Comparison of ENCODE assay signal across 12 cellular contexts in genomic region chr19:3179739-3180293, GRCh38. TPM values are rescaled to one million over a fixed set of nuclear protein-coding genes. Genes with fewer than 3 reads are reported as not detected.
DNase-seq lines count a peak whose midpoint lies in the region; ATAC-seq lines count a peak whose summit lies in the region.
"Had no signal": no experiment of that assay in that cellular context is flagged by ENCODE, and none has a peak within 500 bp of the region (broad histone marks: within the 10 kb centered on the region; RNA-seq: fewer than 3 reads in every experiment).

No MANE protein-coding gene starts in this region.

- peaks cover 41 to 45% of the 10 kb centered on the region in 2 donors for H3K4me1 Mint-ChIP-seq in natural killer cell treated with Interleukin-12 subunit alpha and Interleukin-12 subunit beta and Interleukin-15 and Interleukin-18, amount 100 ng/mL, for 72 hours (ENCODE audit: low read depth in 2 of 2)

- peak overlapping the region; percentile 45 to 97 (median 88) for H3K4me3 ChIP-seq in BLaER1 treated with 17β-estradiol and CSF1 and Interleukin-3, amounts not matched to agents 10 nM and 100 nM

- H3K4me3 Mint-ChIP-seq in natural killer cell treated with Interleukin-12 subunit alpha and Interleukin-12 subunit beta and Interleukin-15 and Interleukin-18, amount 100 ng/mL, for 72 hours, result peak overlapping the region; percentile 96

- peak overlapping the region; percentile 87 to 100 (median 98) for H3K4me2 ChIP-seq in BLaER1 treated with 17β-estradiol and CSF1 and Interleukin-3, amounts not matched to agents 10 nM and 100 nM

- peaks cover 61 to 88% (median 68%) of the 10 kb centered on the region in 10 experiments for H3K4me1 ChIP-seq in BLaER1 treated with 17β-estradiol and CSF1 and Interleukin-3, amounts not matched to agents 10 nM and 100 nM

- H3K9me3 ChIP-seq in BLaER1 treated with 17β-estradiol and CSF1 and Interleukin-3, amounts not matched to agents 10 nM and 100 nM (replicated peaks in 1 of 11), result no peaks in the 10 kb centered on the region
- no peaks in the 10 kb centered on the region for H3K9me3 ChIP-seq in KOPT-K1 (ENCODE audit: insufficient read depth, low read length, poor library complexity, severe bottlenecking)

- no peaks in the 10 kb centered on the region for H3K36me3 Mint-ChIP-seq in natural killer cell treated with Interleukin-12 subunit alpha and Interleukin-12 subunit beta and Interleukin-15 and Interleukin-18, amount 100 ng/mL, for 72 hours

- H3K36me3 ChIP-seq in BLaER1 treated with 17β-estradiol and CSF1 and Interleukin-3, amounts not matched to agents 10 nM and 100 nM, result peaks cover 0 to 39% (median 3%) of the 10 kb centered on the region in 11 experiments; a peak in 9 of 22 replicates
- H3K36me3 ChIP-seq in KOPT-K1 (ENCODE audit: insufficient read depth, low read length), result peaks cover 15% of the 10 kb centered on the region

- no peaks in the 10 kb centered on the region for H3K27me3 Mint-ChIP-seq in natural killer cell treated with Interleukin-12 subunit alpha and Interleukin-12 subunit beta and Interleukin-15 and Interleukin-18, amount 100 ng/mL, for 72 hours
- H3K27me3 Mint-ChIP-seq: progenitor cell of endocrine pancreas had no signal

- peak; percentile 80 for DNase-seq in activated effector memory CD4-positive, alpha-beta T cell treated with anti-CD3 and anti-CD28 coated beads, Interleukin-2, amount 50 U/mL, for 16 hours
- DNase-seq in natural killer cell treated with Interleukin-12 subunit alpha and Interleukin-12 subunit beta and Interleukin-15 and Interleukin-18, amount 100 ng/mL, for 72 hours (ENCODE audit: low spot score), result no peak
- DNase-seq in epidermal melanocyte (ENCODE audit: insufficient read length, low spot score), result no peak
- DNase-seq in RPMI8226, result no peak
- no peak for DNase-seq in left lobe of liver (ENCODE audit: low spot score)
- DNase-seq: NCI-H1092 treated with DMSO at 0.1 percent for 48 hours had no signal

- H3K27ac Mint-ChIP-seq in natural killer cell treated with Interleukin-12 subunit alpha and Interleukin-12 subunit beta and Interleukin-15 and Interleukin-18, amount 100 ng/mL, for 72 hours, result peak overlapping the region; percentile 93 to 99
- H3K27ac Mint-ChIP-seq: progenitor cell of endocrine pancreas had no signal

- ATAC-seq in natural killer cell treated with Interleukin-12 subunit alpha and Interleukin-12 subunit beta and Interleukin-15 and Interleukin-18, amount 100 ng/mL, for 72 hours, result peak; percentile 58 to 61
- ATAC-seq in GM19023 (IDR thresholded peaks at IDR 0.05; ENCODE audit: unreplicated experiment), result no peak
- no peak for ATAC-seq in left lobe of liver

- no peaks in the 10 kb centered on the region for H3K9me3 Mint-ChIP-seq in natural killer cell treated with Interleukin-12 subunit alpha and Interleukin-12 subunit beta and Interleukin-15 and Interleukin-18, amount 100 ng/mL, for 72 hours

- peaks cover 0 to 57% (median 52%) of the 10 kb centered on the region in 11 experiments; a peak in 18 of 22 replicates for H4K20me1 ChIP-seq in BLaER1 treated with 17β-estradiol and CSF1 and Interleukin-3, amounts not matched to agents 10 nM and 100 nM

- peak overlapping the region; percentile 89 to 98 (median 94) for H3K27ac ChIP-seq in BLaER1 treated with 17β-estradiol and CSF1 and Interleukin-3, amounts not matched to agents 10 nM and 100 nM
- peak overlapping the region; percentile 100 for H3K27ac ChIP-seq in KOPT-K1 (ENCODE audit: low read depth, low read length, poor library complexity, severe bottlenecking)
- H3K27ac ChIP-seq: C4-2B had no signal

- no peaks in the 10 kb centered on the region for H3K27me3 ChIP-seq in BLaER1 treated with 17β-estradiol and CSF1 and Interleukin-3, amounts not matched to agents 10 nM and 100 nM

- H3K9ac ChIP-seq in BLaER1 treated with 17β-estradiol and CSF1 and Interleukin-3, amounts not matched to agents 10 nM and 100 nM, result peak overlapping the region; percentile 84 to 96 (median 95)

RNA-seq across cellular contexts. Expression of gene S1PR4, which starts 1.2 kb away (rescaled TPM):
- total RNA-seq in natural killer cell treated with Interleukin-12 subunit alpha and Interleukin-12 subunit beta and Interleukin-15 and Interleukin-18, amount 100 ng/mL, for 72 hours, result 10 to 100 TPM; 33.5 to 47.0 TPM
- total RNA-seq in left lobe of liver, result 0.70 TPM
- total RNA-seq: progenitor cell of endocrine pancreas, SK-MEL-5 had no signal

RNA-seq across cellular contexts. Expression of gene NCLN, which starts 5.9 kb away (rescaled TPM):
- total RNA-seq in natural killer cell treated with Interleukin-12 subunit alpha and Interleukin-12 subunit beta and Interleukin-15 and Interleukin-18, amount 100 ng/mL, for 72 hours, result 100 to 1,000 TPM in 1 of 2 donors, 10 to 100 TPM in 1; 84.4 to 196 TPM
- 40.7 TPM for total RNA-seq in left lobe of liver

RNA-seq across cellular contexts. Expression of gene GNA15, which starts 44.0 kb away (rescaled TPM):
- 10 to 100 TPM; 22.2 to 33.3 TPM for total RNA-seq in natural killer cell treated with Interleukin-12 subunit alpha and Interleukin-12 subunit beta and Interleukin-15 and Interleukin-18, amount 100 ng/mL, for 72 hours
- total RNA-seq in left lobe of liver, result 1.0 TPM
- total RNA-seq: progenitor cell of endocrine pancreas, SK-MEL-5 had no signal

RNA-seq across cellular contexts. Expression of gene CELF5, which starts 44.6 kb away (rescaled TPM):
- total RNA-seq in natural killer cell treated with Interleukin-12 subunit alpha and Interleukin-12 subunit beta and Interleukin-15 and Interleukin-18, amount 100 ng/mL, for 72 hours, result under 1 TPM in 1 of 2 donors, not detected in 1; 0.59 TPM
- 0.18 TPM for total RNA-seq in left lobe of liver
- total RNA-seq: SK-MEL-5 had no signal

Comparison
In these comparisons a context has a peak if more than half of its experiments do, and no peak if none do; other contexts are left out.
1. ATAC-seq: peak in natural killer cell treated with Interleukin-12 subunit alpha and Interleukin-12 subunit beta and Interleukin-15 and Interleukin-18, amount 100 ng/mL, for 72 hours (2 of 2); none in GM19023 (single experiment) and left lobe of liver (single experiment).
2. RNA of gene S1PR4, which starts 1.2 kb away (total RNA-seq): 33.5 to 47.0 TPM in natural killer cell treated with Interleukin-12 subunit alpha and Interleukin-12 subunit beta and Interleukin-15 and Interleukin-18, amount 100 ng/mL, for 72 hours; 0.70 TPM in left lobe of liver (single experiment); every median in the first group is over 10 times any median in the second.
3. RNA of gene GNA15, which starts 44.0 kb away (total RNA-seq): 22.2 to 33.3 TPM in natural killer cell treated with Interleukin-12 subunit alpha and Interleukin-12 subunit beta and Interleukin-15 and Interleukin-18, amount 100 ng/mL, for 72 hours; 1.0 TPM in left lobe of liver (single experiment); every median in the first group is over 10 times any median in the second.